ENCODE assay signal across 24 cellular contexts in genomic region chr2:217477583-217477982, GRCh38.
A peak's percentile ranks its signal among the peaks of the same experiment; 100 is the strongest.
DNase-seq lines count a peak whose midpoint lies in the region; ATAC-seq, FAIRE-seq and TF ChIP-seq lines count a peak whose summit lies in the region.
"Had no signal": no experiment of that assay in that cellular context is flagged by ENCODE, and none has a peak within 500 bp of the region (broad histone marks: within the 10 kb centered on the region; RNA-seq: fewer than 3 reads in every experiment).

No MANE protein-coding gene starts in this region.

- intact Hi-C loops in HepG2 (cut with micrococcal nuclease; ENCODE audit: unreplicated experiment) (no loop called here), right lobe of liver (cut with DNase I) (no loop called here)

- H3K4me3 ChIP-seq in HepG2 (replicated peaks in 1 of 3; ENCODE audit: insufficient read depth in 1 of 3, low read depth in 2 of 3, low read length in 3 of 3) (no peak overlapping the region), right lobe of liver (no peak overlapping the region)
- H3K4me3 ChIP-seq: BLaER1 had no signal

- no peaks in the 10 kb centered on the region for H3K79me2 ChIP-seq in HepG2 (ENCODE audit: insufficient read depth, low read length)

- TF ChIP-seq POLR2A in HepG2 (IDR thresholded peaks at IDR 0.05; ENCODE audit: insufficient read depth in 1 of 2, low read depth in 2 of 2, low read length in 2 of 2) (no peak), right lobe of liver (IDR thresholded peaks at IDR 0.05) (no peak)

- ATAC-seq in HepG2 (peak; percentile 35; the same call in 1 of the 3 replicates), right lobe of liver (no peak), GM21576 (IDR thresholded peaks at IDR 0.05; ENCODE audit: unreplicated experiment) (no peak)
- ATAC-seq in stimulated activated effector memory CD8-positive, alpha-beta T cell treated with anti-CD3 and anti-CD28 coated beads, Interleukin-12 subunit alpha, Interleukin-12 subunit beta, amount 100 ng/mL, for 72 hours = peak; percentile 32
- ATAC-seq: Panc1 had no signal

- H3K9me3 Mint-ChIP-seq in endothelial cell (ENCODE audit: unreplicated experiment) = no peaks in the 10 kb centered on the region
- H3K9me3 Mint-ChIP-seq in stimulated activated effector memory CD8-positive, alpha-beta T cell treated with anti-CD3 and anti-CD28 coated beads, Interleukin-12 subunit alpha, Interleukin-12 subunit beta, amount 100 ng/mL, for 72 hours = no peaks in the 10 kb centered on the region
- H3K9me3 Mint-ChIP-seq: CD4-positive, CD25-positive, alpha-beta regulatory T cell had no signal

- no peaks in the 10 kb centered on the region for H3K27me3 ChIP-seq in HepG2 (ENCODE audit: control insufficient read depth in 1 of 2, insufficient read depth in 2 of 2, low read length in 2 of 2)
- H3K27me3 ChIP-seq in right lobe of liver = no peaks in the 10 kb centered on the region
- H3K27me3 ChIP-seq: BLaER1 had no signal

- CTCF ChIA-PET in HepG2 (lab: Yijun Ruan, JAX; ENCODE audit: low intra/inter-chr PET ratio, low total read pairs) = no interaction called here

- H3K27ac ChIP-seq in HepG2 (ENCODE audit: extremely low read length, insufficient read depth, low read length) = no peak overlapping the region
- H3K27ac ChIP-seq in right lobe of liver = no peak overlapping the region
- H3K27ac ChIP-seq: BLaER1, RWPE1 had no signal

- H3K4me3 Mint-ChIP-seq in endothelial cell (ENCODE audit: unreplicated experiment) = no peak overlapping the region
- no peak overlapping the region for H3K4me3 Mint-ChIP-seq in stimulated activated effector memory CD8-positive, alpha-beta T cell treated with anti-CD3 and anti-CD28 coated beads, Interleukin-12 subunit alpha, Interleukin-12 subunit beta, amount 100 ng/mL, for 72 hours
- H3K4me3 Mint-ChIP-seq: CD4-positive, CD25-positive, alpha-beta regulatory T cell had no signal

- H3K36me3 Mint-ChIP-seq in endothelial cell (ENCODE audit: low read depth, unreplicated experiment) = no peaks in the 10 kb centered on the region
- H3K36me3 Mint-ChIP-seq in stimulated activated effector memory CD8-positive, alpha-beta T cell treated with anti-CD3 and anti-CD28 coated beads, Interleukin-12 subunit alpha, Interleukin-12 subunit beta, amount 100 ng/mL, for 72 hours = no peaks in the 10 kb centered on the region

- H3K9me3 ChIP-seq in HepG2 (ENCODE audit: low read length) (no peaks in the 10 kb centered on the region), right lobe of liver (no peaks in the 10 kb centered on the region)
- H3K9me3 ChIP-seq: BLaER1 had no signal

- H3K9ac ChIP-seq in HepG2 (ENCODE audit: insufficient read depth, low read depth, low read length) = no peak overlapping the region
- H3K9ac ChIP-seq: BLaER1 had no signal

- TF ChIP-seq EP300 in HepG2 (IDR thresholded peaks at IDR 0.05; ENCODE audit: low read depth in 2 of 2, low read length in 2 of 2) (no peak), HepG2 (CRISPR knock-in tag; IDR thresholded peaks at IDR 0.05; ENCODE audit: borderline replicate concordance) (no peak)

- BruUV-seq in HepG2 (replicated peaks; lab: Mats Ljungman, UMichigan) = no TSS peak

- no peak overlapping the region for H3K4me2 ChIP-seq in HepG2 (ENCODE audit: low read depth, low read length)
- H3K4me2 ChIP-seq: BLaER1 had no signal

- TF ChIP-seq CTCF in HepG2 (CRISPR knock-in tag; IDR thresholded peaks at IDR 0.05) (0 out of 2 replicates have a peak, but pooled peaks have one; percentile 6), right lobe of liver (IDR thresholded peaks at IDR 0.05) (no peak), endothelial cell (IDR thresholded peaks at IDR 0.05; ENCODE audit: unreplicated experiment) (no peak)

- no peak overlapping the region for H2AFZ ChIP-seq in HepG2 (ENCODE audit: low read length)

- TF ChIP-seq RAD21 in HepG2 (CRISPR knock-in tag; IDR thresholded peaks at IDR 0.05) = no peak

- H3K27me3 Mint-ChIP-seq in endothelial cell (ENCODE audit: unreplicated experiment) = no peaks in the 10 kb centered on the region
- H3K27me3 Mint-ChIP-seq: CD4-positive, CD25-positive, alpha-beta regulatory T cell had no signal

- H3K36me3 ChIP-seq in HepG2 (replicated peaks in 1 of 2; ENCODE audit: control insufficient read depth in 1 of 2, insufficient read depth in 2 of 2, low read length in 2 of 2) = no peaks in the 10 kb centered on the region
- no peaks in the 10 kb centered on the region for H3K36me3 ChIP-seq in right lobe of liver
- H3K36me3 ChIP-seq: BLaER1 had no signal

- H4K20me1 ChIP-seq in HepG2 (ENCODE audit: insufficient read depth, low read length) = no peaks in the 10 kb centered on the region
- H4K20me1 ChIP-seq: BLaER1 had no signal

- POLR2A ChIA-PET in HepG2 (lab: Yijun Ruan, JAX) = no interaction called here

- in situ Hi-C loops in HepG2 (cut with HindIII; ENCODE audit: extremely low pct_ligation_motif_present, low pct_unique_long_range_greater_than_20kb) = no loop called here
- in situ Hi-C loops in SK-MEL-5 (cut with HindIII; ENCODE audit: low pct_unique_long_range_greater_than_20kb, low sequenced_read_pairs) = no loop called here

- DNase-seq in HepG2 (ENCODE audit: low spot score) (no peak), right lobe of liver (no peak), SK-MEL-5 (ENCODE audit: low read depth, low spot score) (peak; percentile 48), endothelial cell (ENCODE audit: low spot score) (no peak), retina (no peak)
- DNase-seq in stimulated activated effector memory CD8-positive, alpha-beta T cell treated with anti-CD3 and anti-CD28 coated beads, Interleukin-12 subunit alpha, Interleukin-12 subunit beta, amount 100 ng/mL, for 72 hours (ENCODE audit: low spot score in 2 of 2) = no peak
- no peak for DNase-seq in activated CD4-positive, alpha-beta T cell treated with anti-CD3 and anti-CD28 coated beads for 4 hours
- DNase-seq: 8988T; ACHN; CD4-positive, CD25-positive, alpha-beta regulatory T cell; KBM-7; MM.1S; NCI-H2029; NCI-H446; NCI-H524 treated with DMSO at 0.1 percent for 48 hours; NCI-H774; SHP77; SW 1271 had no signal

- peaks cover 33% of the 10 kb centered on the region for H3K4me1 Mint-ChIP-seq in endothelial cell (ENCODE audit: unreplicated experiment)
- H3K4me1 Mint-ChIP-seq in stimulated activated effector memory CD8-positive, alpha-beta T cell treated with anti-CD3 and anti-CD28 coated beads, Interleukin-12 subunit alpha, Interleukin-12 subunit beta, amount 100 ng/mL, for 72 hours = no peaks in the 10 kb centered on the region
- H3K4me1 Mint-ChIP-seq: CD4-positive, CD25-positive, alpha-beta regulatory T cell had no signal

- H3K27ac Mint-ChIP-seq in endothelial cell (ENCODE audit: unreplicated experiment) = peak overlapping the region; percentile 53
- no peak overlapping the region for H3K27ac Mint-ChIP-seq in stimulated activated effector memory CD8-positive, alpha-beta T cell treated with anti-CD3 and anti-CD28 coated beads, Interleukin-12 subunit alpha, Interleukin-12 subunit beta, amount 100 ng/mL, for 72 hours
- H3K27ac Mint-ChIP-seq: CD4-positive, CD25-positive, alpha-beta regulatory T cell had no signal

- no peaks in the 10 kb centered on the region for H3K4me1 ChIP-seq in HepG2 (ENCODE audit: insufficient read depth, low read length)
- no peaks in the 10 kb centered on the region for H3K4me1 ChIP-seq in right lobe of liver
- H3K4me1 ChIP-seq: BLaER1 had no signal

- no peak for FAIRE-seq in HepG2 (lab: Jason Lieb, UNC)
- FAIRE-seq: D721Med, GM18507 had no signal

TF ChIP-seq in HepG2, 621 proteins besides CTCF, POLR2A, EP300 and RAD21:
- TF ChIP-seq FOXP1 (IDR thresholded peaks at IDR 0.05) (no peak), FOXP1 (CRISPR knock-in tag; IDR thresholded peaks at IDR 0.05) (no peak), SKIL (CRISPR knock-in tag; IDR thresholded peaks at IDR 0.05; ENCODE audit: borderline replicate concordance) (no peak)

Comparison
In these comparisons a context has a peak if more than half of its experiments do, and no peak if none do; other contexts are left out.
1. ATAC-seq: peak in HepG2 (single experiment) and stimulated activated effector memory CD8-positive, alpha-beta T cell treated with anti-CD3 and anti-CD28 coated beads, Interleukin-12 subunit alpha, Interleukin-12 subunit beta, amount 100 ng/mL, for 72 hours (single experiment); none in right lobe of liver (0 of 4) and GM21576 (single experiment).